ENCODE assay signal across 8 cellular contexts in genomic region chr4:105472871-105473339, GRCh38. TPM values are rescaled to one million over a fixed set of nuclear protein-coding genes. Genes with fewer than 3 reads are reported as not detected.
A peak's percentile ranks its signal among the peaks of the same experiment; 100 is the strongest.
DNase-seq lines count a peak whose midpoint lies in the region; TF ChIP-seq lines count a peak whose summit lies in the region.

No MANE protein-coding gene starts in this region.

- no TSS peak for BruUV-seq in Caco-2 (replicated peaks; lab: Mats Ljungman, UMichigan)

- CTCF ChIA-PET in Caco-2 (lab: Charles Lee) = interaction anchor here (0.5 to 1.8 kb wide), 5 partner anchors 12 to 542 kb away, joined by 4 to 8 read pairs (median 5); no protein-coding TSS in a partner anchor

- H3K36me3 Mint-ChIP-seq in Caco-2 (ENCODE audit: insufficient read depth, unreplicated experiment) (peaks cover 17% of the 10 kb centered on the region), osteocyte (ENCODE audit: unreplicated experiment) (no peaks in the 10 kb centered on the region)

- TF ChIP-seq CTCF in Caco-2 (IDR thresholded peaks at IDR 0.05; ENCODE audit: insufficient read depth in 1 of 2, low read depth in 1 of 2, low read length in 1 of 2, severe bottlenecking in 1 of 2, unreplicated experiment in 1 of 2) (no peak), esophagus muscularis mucosa (IDR thresholded peaks at IDR 0.05) (no peak), osteocyte (IDR thresholded peaks at IDR 0.05) (no peak)

- H3K4me1 ChIP-seq in Caco-2 (peaks cover 9% of the 10 kb centered on the region), HAP-1 (peaks cover 6% of the 10 kb centered on the region), esophagus muscularis mucosa (peaks cover 28 to 50% (median 42%) of the 10 kb centered on the region in 4 donors)

- H3K9ac ChIP-seq in SK-N-MC (ENCODE audit: insufficient read length) = peak overlapping the region; percentile 94

- POLR2A ChIA-PET in Caco-2 (lab: Charles Lee) = interaction anchor here (0.6 kb wide), 2 partner anchors 381 to 562 kb away, joined by 3 to 8 read pairs; no protein-coding TSS in a partner anchor

- H3K36me3 ChIP-seq in Caco-2 (ENCODE audit: control insufficient read depth, insufficient read depth, low read length) (no peaks in the 10 kb centered on the region), HAP-1 (replicated peaks) (peaks cover 2% of the 10 kb centered on the region), SK-N-MC (ENCODE audit: insufficient read depth, low read length) (peaks cover 38% of the 10 kb centered on the region), esophagus muscularis mucosa (no peaks in the 10 kb centered on the region)

- 6% methylated on average over 19 of the region's 20 CpGs for WGBS in esophagus muscularis mucosa

- H3K9me3 Mint-ChIP-seq in Caco-2 (ENCODE audit: unreplicated experiment) (no peaks in the 10 kb centered on the region), osteocyte (ENCODE audit: unreplicated experiment) (no peaks in the 10 kb centered on the region)

- H3K27ac Mint-ChIP-seq in Caco-2 (ENCODE audit: unreplicated experiment) (peak overlapping the region; percentile 97), osteocyte (ENCODE audit: unreplicated experiment) (peak overlapping the region; percentile 99)

- H3K9me3 ChIP-seq in Caco-2 = no peaks in the 10 kb centered on the region; the same call in 1 of the 2 replicates
- no peaks in the 10 kb centered on the region for H3K9me3 ChIP-seq in HAP-1
- no peaks in the 10 kb centered on the region for H3K9me3 ChIP-seq in SK-N-MC (ENCODE audit: low read depth, low read length)
- no peaks in the 10 kb centered on the region for H3K9me3 ChIP-seq in esophagus muscularis mucosa

- DNase-seq in Caco-2 (no peak), HAP-1 (ENCODE audit: low spot score in 2 of 2) (no peak), SK-N-MC (ENCODE audit: low read depth, low spot score) (no peak), esophagus muscularis mucosa (ENCODE audit: extremely low spot score) (no peak), osteocyte (ENCODE audit: extremely low spot score, unreplicated experiment) (no peak), globus pallidus (ENCODE audit: low spot score) (no peak), EL (no peak), NCI-H2107 (lab: John Stamatoyannopoulos, UW) (no peak)

- in situ Hi-C loops in HAP-1 (cut with MboI; ENCODE audit: low sequenced_read_pairs) = loop anchor here (5.0 to 25.0 kb wide), 2 partner anchors 331 to 586 kb away; no protein-coding TSS in a partner anchor

- peak overlapping the region; percentile 95 for H3K4me3 Mint-ChIP-seq in Caco-2 (ENCODE audit: unreplicated experiment)
- peak overlapping the region; percentile 98 for H3K4me3 Mint-ChIP-seq in osteocyte (ENCODE audit: unreplicated experiment)

- TF ChIP-seq POLR2A in esophagus muscularis mucosa (IDR thresholded peaks at IDR 0.05; ENCODE audit: low read depth) = no peak

- intact Hi-C loops in Caco-2 (cut with micrococcal nuclease; ENCODE audit: unreplicated experiment) (loop anchor here (2.0 to 10.0 kb wide), 5 partner anchors 71 to 568 kb away; partner anchors contain the start of gene TET2), esophagus muscularis mucosa (cut with DNase I) (loop anchor here (5.0 kb wide), 2 partner anchors 216 to 234 kb away; partner anchors contain the start of genes GSTCD and INTS12)

- H3K27me3 ChIP-seq in Caco-2 (replicated peaks; ENCODE audit: control insufficient read depth, insufficient read depth, low read length) (no peaks in the 10 kb centered on the region), HAP-1 (ENCODE audit: low read depth) (no peaks in the 10 kb centered on the region), esophagus muscularis mucosa (no peaks in the 10 kb centered on the region)

- no peak for TF ChIP-seq EP300 in esophagus muscularis mucosa (IDR thresholded peaks at IDR 0.05)

- H3K4me3 ChIP-seq in Caco-2 (ENCODE audit: low read depth, low read length) (peak overlapping the region; percentile 79), HAP-1 (peak overlapping the region; percentile 93), SK-N-MC (peak overlapping the region; percentile 97), esophagus muscularis mucosa (peak overlapping the region; percentile 86 to 97 (median 94))

- peaks cover 8% of the 10 kb centered on the region for H3K4me1 Mint-ChIP-seq in Caco-2 (ENCODE audit: low read depth, unreplicated experiment)
- H3K4me1 Mint-ChIP-seq in osteocyte (ENCODE audit: unreplicated experiment) = peaks cover 23% of the 10 kb centered on the region

- peak overlapping the region; percentile 77; the same call in 1 of the 2 replicates for H3K27ac ChIP-seq in SK-N-MC
- H3K27ac ChIP-seq in esophagus muscularis mucosa (replicated peaks in 1 of 4) = peak overlapping the region; percentile 99 to 100 (median 100)

- H3K27me3 Mint-ChIP-seq in Caco-2 (ENCODE audit: insufficient read depth, unreplicated experiment) = peaks cover 3% of the 10 kb centered on the region
- H3K27me3 Mint-ChIP-seq in osteocyte (ENCODE audit: unreplicated experiment) = peaks cover 9% of the 10 kb centered on the region

RNA-seq across cellular contexts. Expression of gene PPA2, which starts 1.0 kb away (rescaled TPM):
- total RNA-seq in Caco-2 (2022) (70.1 and 85.4 TPM in 2 replicates), esophagus muscularis mucosa (100 to 1,000 TPM in 1 of 4 donors, 10 to 100 TPM in 3; 65.6 to 100 (median 72.5) TPM), osteocyte (68.2 and 78.4 TPM in 2 replicates)
